ENCODE assay signal across 9 cellular contexts in the genomic region with DNA sequence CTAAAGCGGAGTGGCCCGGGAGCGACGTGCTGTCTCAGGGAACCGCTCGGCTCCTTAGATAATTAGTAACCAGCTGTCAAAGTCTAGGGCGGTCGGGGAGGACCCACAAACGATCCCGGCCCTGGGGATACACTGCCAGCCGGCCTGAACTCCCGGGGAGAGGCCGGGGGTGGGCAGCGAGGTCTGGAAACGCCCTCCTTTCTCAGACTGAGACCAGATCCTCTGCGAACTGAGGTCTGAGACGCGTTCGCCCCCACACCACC. TPM values are rescaled to one million over a fixed set of nuclear protein-coding genes. Genes with fewer than 3 reads are reported as not detected.
DNase-seq lines count a peak whose midpoint lies in the region; ATAC-seq and TF ChIP-seq lines count a peak whose summit lies in the region.
"Had no signal": no experiment of that assay in that cellular context is flagged by ENCODE, and none has a peak within 500 bp of the region (broad histone marks: within the 10 kb centered on the region; RNA-seq: fewer than 3 reads in every experiment).

No MANE protein-coding gene starts in this region.

- peak overlapping the region; percentile 10 for H2AFZ ChIP-seq in neural progenitor cell (replicated peaks)

- peaks cover 87% of the 10 kb centered on the region for H3K27me3 Mint-ChIP-seq in endodermal cell (ENCODE audit: insufficient read depth)
- peaks cover 83% of the 10 kb centered on the region for H3K27me3 Mint-ChIP-seq in neural progenitor cell (ENCODE audit: insufficient read depth, low read depth)
- peaks cover 94% of the 10 kb centered on the region for H3K27me3 Mint-ChIP-seq in activated CD8-positive, alpha-beta memory T cell treated with anti-CD3 and anti-CD28 coated beads, Interleukin-2, amount 10 ng/mL, durations not matched to agents 7 days and 5 days

- peak overlapping the region; percentile 66 for H3K9ac ChIP-seq in endodermal cell (ENCODE audit: extremely low read depth, low read length, poor library complexity, severe bottlenecking)
- no peak overlapping the region for H3K9ac ChIP-seq in neural progenitor cell

- no peak for TF ChIP-seq POLR2A in gastroesophageal sphincter (IDR thresholded peaks at IDR 0.05)

- H3K27ac Mint-ChIP-seq in endodermal cell, result peak overlapping the region; percentile 87
- no peak overlapping the region for H3K27ac Mint-ChIP-seq in neural progenitor cell
- H3K27ac Mint-ChIP-seq in activated CD8-positive, alpha-beta memory T cell treated with anti-CD3 and anti-CD28 coated beads, Interleukin-2, amount 10 ng/mL, durations not matched to agents 7 days and 5 days, result no peak overlapping the region

- H3K9me3 Mint-ChIP-seq in endodermal cell (no peaks in the 10 kb centered on the region), neural progenitor cell (no peaks in the 10 kb centered on the region)
- H3K9me3 Mint-ChIP-seq in activated CD8-positive, alpha-beta memory T cell treated with anti-CD3 and anti-CD28 coated beads, Interleukin-2, amount 10 ng/mL, durations not matched to agents 7 days and 5 days (ENCODE audit: low read depth), result no peaks in the 10 kb centered on the region

- H3K4me2 ChIP-seq in neural progenitor cell, result peak overlapping the region; percentile 82

- TF ChIP-seq EP300 in gastroesophageal sphincter (IDR thresholded peaks at IDR 0.05), result no peak

- H3K4me3 ChIP-seq in HEK293 (ENCODE audit: low read depth, low read length) (peak overlapping the region; percentile 60), endodermal cell (ENCODE audit: low read length) (peak overlapping the region; percentile 91), neural progenitor cell (peak overlapping the region; percentile 26), gastroesophageal sphincter (peak overlapping the region in 1 of 2 donors; percentile 41)

- no peaks in the 10 kb centered on the region for H3K79me2 ChIP-seq in neural progenitor cell (ENCODE audit: low read depth)

- H3K4me1 Mint-ChIP-seq in endodermal cell (peaks cover 43% of the 10 kb centered on the region), neural progenitor cell (peaks cover 8% of the 10 kb centered on the region)
- H3K4me1 Mint-ChIP-seq in activated CD8-positive, alpha-beta memory T cell treated with anti-CD3 and anti-CD28 coated beads, Interleukin-2, amount 10 ng/mL, durations not matched to agents 7 days and 5 days, result peaks cover 17% of the 10 kb centered on the region

- H4K20me1 ChIP-seq in neural progenitor cell (ENCODE audit: low read depth), result peaks cover 57% of the 10 kb centered on the region

- CTCF ChIA-PET in HEK293 (lab: Yijun Ruan, JAX), result interaction anchor here (0.9 kb wide), 1 partner anchor 37 kb away, joined by 3 read pairs; no protein-coding TSS in a partner anchor
- CTCF ChIA-PET in activated CD8-positive, alpha-beta memory T cell treated with anti-CD3 and anti-CD28 coated beads, Interleukin-2, amount 10 ng/mL, durations not matched to agents 7 days and 5 days (lab: Charles Lee), result no interaction called here

- H3F3A ChIP-seq in neural progenitor cell (ENCODE audit: low read depth), result peaks cover 35% of the 10 kb centered on the region

- DNase-seq in D341Med (ENCODE audit: low spot score) (peak; percentile 61), endodermal cell (peak; percentile 88), neural progenitor cell (ENCODE audit: low spot score) (peak; percentile 66), substantia nigra (lab: John Stamatoyannopoulos, UW) (no peak)
- DNase-seq in activated naive CD4-positive, alpha-beta T cell (lab: John Stamatoyannopoulos, UW), result no peak
- no peak for DNase-seq in activated CD8-positive, alpha-beta memory T cell treated with anti-CD3 and anti-CD28 coated beads, Interleukin-2, amount 10 ng/mL, durations not matched to agents 7 days and 5 days
- DNase-seq: RPMI8226 had no signal

- H3K27ac ChIP-seq in HEK293 (ENCODE audit: extremely low read depth, low read depth, low read length) (no peak overlapping the region), endodermal cell (ENCODE audit: low read depth, low read length) (no peak overlapping the region), neural progenitor cell (no peak overlapping the region), gastroesophageal sphincter (no peak overlapping the region), substantia nigra (ENCODE audit: low read depth, low read length, poor library complexity, severe bottlenecking) (no peak overlapping the region)

- H3K4me1 ChIP-seq in HEK293 (ENCODE audit: control insufficient read depth, insufficient read depth, low read length) (no peaks in the 10 kb centered on the region), endodermal cell (ENCODE audit: control insufficient read depth, insufficient read depth, low read length) (peaks cover 11% of the 10 kb centered on the region), neural progenitor cell (peaks cover 27% of the 10 kb centered on the region), gastroesophageal sphincter (peaks cover 0 to 38% (median 15%) of the 10 kb centered on the region in 3 donors)

- no peak for ATAC-seq in gastroesophageal sphincter
- ATAC-seq in activated CD8-positive, alpha-beta memory T cell treated with anti-CD3 and anti-CD28 coated beads, Interleukin-2, amount 10 ng/mL, durations not matched to agents 7 days and 5 days, result no peak

- POLR2A ChIA-PET in HEK293 (lab: Yijun Ruan, JAX), result no interaction called here

- TF ChIP-seq CTCF in HEK293 (tag by site-specific recombination; IDR thresholded peaks at IDR 0.05) (no peak), endodermal cell (conservative IDR thresholded peaks at IDR 0.05) (no peak), neural progenitor cell (IDR thresholded peaks at IDR 0.05) (no peak), gastroesophageal sphincter (IDR thresholded peaks at IDR 0.05) (no peak)

- H3K27me3 ChIP-seq in endodermal cell (ENCODE audit: control insufficient read depth, insufficient read depth, low read length, poor library complexity, severe bottlenecking) (peaks cover 54% of the 10 kb centered on the region), neural progenitor cell (peaks cover 100% of the 10 kb centered on the region), gastroesophageal sphincter (peaks cover 88% of the 10 kb centered on the region)

- H3K36me3 ChIP-seq in HEK293 (ENCODE audit: control insufficient read depth in 2 of 2, insufficient read depth in 1 of 2, low read length in 2 of 2) (no peaks in the 10 kb centered on the region), endodermal cell (ENCODE audit: control insufficient read depth, insufficient read depth, low read length) (peaks cover 11% of the 10 kb centered on the region), neural progenitor cell (no peaks in the 10 kb centered on the region), gastroesophageal sphincter (no peaks in the 10 kb centered on the region)

- H3K36me3 Mint-ChIP-seq in endodermal cell (ENCODE audit: low read depth) (peaks cover 17% of the 10 kb centered on the region), neural progenitor cell (no peaks in the 10 kb centered on the region)
- no peaks in the 10 kb centered on the region for H3K36me3 Mint-ChIP-seq in activated CD8-positive, alpha-beta memory T cell treated with anti-CD3 and anti-CD28 coated beads, Interleukin-2, amount 10 ng/mL, durations not matched to agents 7 days and 5 days

- 1% methylated on average over 18 to 19 of the region's 19 CpGs for WGBS in endodermal cell (ENCODE audit: insufficient coverage in 1 of 2, insufficient read length in 1 of 2), 2 experiments
- WGBS in gastroesophageal sphincter (ENCODE audit: low coverage in 1 of 2), 2 donors, result no CpG with 5 or more reads among the region's 19 CpGs

- H3K4me3 Mint-ChIP-seq in endodermal cell (peak overlapping the region; percentile 89), neural progenitor cell (peak overlapping the region; percentile 79)
- no peak overlapping the region for H3K4me3 Mint-ChIP-seq in activated CD8-positive, alpha-beta memory T cell treated with anti-CD3 and anti-CD28 coated beads, Interleukin-2, amount 10 ng/mL, durations not matched to agents 7 days and 5 days

- H3K9me3 ChIP-seq in HEK293 (ENCODE audit: control insufficient read depth, insufficient read depth, low read depth, low read length) (no peaks in the 10 kb centered on the region), endodermal cell (ENCODE audit: control insufficient read depth, low read length) (no peaks in the 10 kb centered on the region), neural progenitor cell (ENCODE audit: low read depth) (no peaks in the 10 kb centered on the region), gastroesophageal sphincter (no peaks in the 10 kb centered on the region)

TF ChIP-seq in HEK293, 187 proteins besides CTCF, POLR2A, EP300 and RAD21:
- TF ChIP-seq ZNF596 (tag by site-specific recombination; IDR thresholded peaks at IDR 0.05), result no peak
- TF ChIP-seq, protein P1, sequence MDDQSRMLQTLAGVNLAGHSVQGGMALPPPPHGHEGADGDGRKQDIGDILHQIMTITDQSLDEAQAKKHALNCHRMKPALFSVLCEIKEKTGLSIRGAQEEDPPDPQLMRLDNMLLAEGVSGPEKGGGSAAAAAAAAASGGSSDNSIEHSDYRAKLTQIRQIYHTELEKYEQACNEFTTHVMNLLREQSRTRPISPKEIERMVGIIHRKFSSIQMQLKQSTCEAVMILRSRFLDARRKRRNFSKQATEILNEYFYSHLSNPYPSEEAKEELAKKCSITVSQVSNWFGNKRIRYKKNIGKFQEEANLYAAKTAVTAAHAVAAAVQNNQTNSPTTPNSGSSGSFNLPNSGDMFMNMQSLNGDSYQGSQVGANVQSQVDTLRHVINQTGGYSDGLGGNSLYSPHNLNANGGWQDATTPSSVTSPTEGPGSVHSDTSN (CRISPR knock-in tag; IDR thresholded peaks at IDR 0.05), result 0 out of 2 replicates have a peak, but pooled peaks have one; percentile 24
TF ChIP-seq in HEK293: peak in this region for 1.

RNA-seq across cellular contexts. Expression of a gene that starts 1.3 kb away (rescaled TPM):
- total RNA-seq in endodermal cell, result 10 to 100 TPM; 39.7 to 42.7 TPM
- 4.9 TPM for polyA plus RNA-seq in endodermal cell (2013, experiment 1 of 2)
- 3.9 TPM for polyA plus RNA-seq in endodermal cell (2013, experiment 2 of 2)
- total RNA-seq in neural progenitor cell (ENCODE audit: low replicate concordance), result 0.15 TPM in 1 of 2 replicates, not detected in the other
- not detected for total RNA-seq in gastroesophageal sphincter
- 1 to 10 TPM in 1 of 2 experiments, not detected in 1; 1.9 TPM for total RNA-seq in activated CD8-positive, alpha-beta memory T cell treated with anti-CD3 and anti-CD28 coated beads, Interleukin-2, amount 10 ng/mL, durations not matched to agents 7 days and 5 days

Comparison
In these comparisons a context has a peak if more than half of its experiments do, and no peak if none do; other contexts are left out.
1. DNase-seq: peak in D341Med (single experiment), endodermal cell (single experiment) and neural progenitor cell (single experiment); none in substantia nigra (0 of 49), activated naive CD4-positive, alpha-beta T cell (0 of 4) and activated CD8-positive, alpha-beta memory T cell treated with anti-CD3 and anti-CD28 coated beads, Interleukin-2, amount 10 ng/mL, durations not matched to agents 7 days and 5 days (single experiment).
2. RNA of a gene that starts 1.3 kb away (total RNA-seq): 39.7 to 42.7 TPM in endodermal cell; 1.9 TPM in activated CD8-positive, alpha-beta memory T cell treated with anti-CD3 and anti-CD28 coated beads, Interleukin-2, amount 10 ng/mL, durations not matched to agents 7 days and 5 days, 0.15 TPM in neural progenitor cell and not detected in gastroesophageal sphincter; every median in the first group is over 10 times any median in the second.